Comparison of ENCODE assay signal across 8 cellular contexts in genomic region chr22:25564979-25565677, GRCh38. TPM values are rescaled to one million over a fixed set of nuclear protein-coding genes. Genes with fewer than 3 reads are reported as not detected.
DNase-seq lines count a peak whose midpoint lies in the region; ATAC-seq and TF ChIP-seq lines count a peak whose summit lies in the region.

No MANE protein-coding gene starts in this region.

- peaks cover 16 to 36% (median 24%) of the 10 kb centered on the region in 4 donors for H3K4me1 ChIP-seq in stomach

- WGBS in lower leg skin, 2 donors: 1 to 2% methylated on average over 21 to 35 of the region's 61 CpGs
- WGBS in stomach, 5 donors: 1 to 3% (median 1%) methylated on average over 14 to 61 of the region's 61 CpGs

- H3K27me3 Mint-ChIP-seq in Calu3 (ENCODE audit: unreplicated experiment) (peaks cover 37% of the 10 kb centered on the region), HFFc6 (ENCODE audit: insufficient read depth) (peaks cover 12% of the 10 kb centered on the region)
- H3K27me3 Mint-ChIP-seq in central memory CD8-positive, alpha-beta T cell: peaks cover 15% of the 10 kb centered on the region

- peaks cover 19% of the 10 kb centered on the region for H3K36me3 Mint-ChIP-seq in Calu3 (ENCODE audit: insufficient read depth, unreplicated experiment)
- no peaks in the 10 kb centered on the region; the same call in 1 of the 2 replicates for H3K36me3 Mint-ChIP-seq in HFFc6 (ENCODE audit: low read depth)
- peaks cover 4% of the 10 kb centered on the region for H3K36me3 Mint-ChIP-seq in central memory CD8-positive, alpha-beta T cell (ENCODE audit: insufficient read depth)

- DNase-seq in Calu3 (peak; percentile 39), HFFc6 (no peak), RKO (ENCODE audit: low spot score) (peak; percentile 9), lower leg skin (ENCODE audit: low spot score in 2 of 2) (peak; percentile 17 to 86), stomach (no peak), GM03348 (ENCODE audit: low spot score) (no peak)
- peak in 1 of 2 donors; percentile 8 for DNase-seq in central memory CD8-positive, alpha-beta T cell (ENCODE audit: low spot score in 2 of 2)

- TF ChIP-seq CTCF in Calu3 (IDR thresholded peaks at IDR 0.05; ENCODE audit: unreplicated experiment): no peak
- TF ChIP-seq CTCF in HFFc6 (IDR thresholded peaks at IDR 0.05): no peak
- no peak for TF ChIP-seq CTCF in lower leg skin (IDR thresholded peaks at IDR 0.05)
- TF ChIP-seq CTCF in stomach (IDR thresholded peaks at IDR 0.05): no peak

- ATAC-seq in central memory CD8-positive, alpha-beta T cell (replicated peaks; ENCODE audit: extremely low read depth, poor library complexity, severe bottlenecking): no peak
- ATAC-seq in HG03196 (IDR thresholded peaks at IDR 0.05; ENCODE audit: unreplicated experiment): no peak

- H3K4me1 Mint-ChIP-seq in Calu3 (ENCODE audit: low read depth, unreplicated experiment) (peaks cover 24% of the 10 kb centered on the region), HFFc6 (ENCODE audit: low read depth) (no peaks in the 10 kb centered on the region)
- peaks cover 19% of the 10 kb centered on the region for H3K4me1 Mint-ChIP-seq in central memory CD8-positive, alpha-beta T cell

- H3K27ac Mint-ChIP-seq in Calu3 (ENCODE audit: unreplicated experiment) (peak overlapping the region; percentile 85), HFFc6 (no peak overlapping the region)
- H3K27ac Mint-ChIP-seq in central memory CD8-positive, alpha-beta T cell (ENCODE audit: low read depth): peak overlapping the region; percentile 80

- TF ChIP-seq POLR2A in lower leg skin (IDR thresholded peaks at IDR 0.05): no peak
- no peak for TF ChIP-seq POLR2A in stomach (IDR thresholded peaks at IDR 0.05)

- H3K9me3 Mint-ChIP-seq in Calu3 (ENCODE audit: low read depth, unreplicated experiment) (no peaks in the 10 kb centered on the region), HFFc6 (0 out of 2 replicates have a peak, but pooled peaks cover 4% of the 10 kb centered on the region)
- H3K9me3 Mint-ChIP-seq in central memory CD8-positive, alpha-beta T cell: no peaks in the 10 kb centered on the region

- peak overlapping the region; percentile 33 to 78 (median 60) for H3K27ac ChIP-seq in stomach

- no peaks in the 10 kb centered on the region for H3K36me3 ChIP-seq in stomach

- H3K4me3 Mint-ChIP-seq in Calu3 (ENCODE audit: low read depth, unreplicated experiment) (peak overlapping the region; percentile 89), HFFc6 (peak overlapping the region; percentile 27)
- H3K4me3 Mint-ChIP-seq in central memory CD8-positive, alpha-beta T cell: peak overlapping the region; percentile 87

- H3K4me3 ChIP-seq in lower leg skin (ENCODE audit: low read depth, poor library complexity, severe bottlenecking) (peak overlapping the region; percentile 29), stomach (peak overlapping the region; percentile 77 to 96 (median 90))

- CTCF ChIA-PET in Calu3 (lab: Charles Lee): interaction anchor here (0.6 to 1.7 kb wide), 4 partner anchors 159 to 1844 kb away, joined by 3 read pairs; no protein-coding TSS in a partner anchor

- intact Hi-C loops in Calu3 (cut with micrococcal nuclease; ENCODE audit: unreplicated experiment): loop anchor here (5.0 kb wide), 2 partner anchors 137 to 207 kb away; no protein-coding TSS in a partner anchor
- intact Hi-C loops in lower leg skin (cut with DNase I; ENCODE audit: low total_unique reads): no loop called here
- intact Hi-C loops in stomach (cut with DNase I; ENCODE audit: low total_unique reads): no loop called here

- H3K27me3 ChIP-seq in stomach: peaks cover 0 to 38% (median 5%) of the 10 kb centered on the region in 3 donors

- TF ChIP-seq EP300 in stomach (IDR thresholded peaks at IDR 0.05): no peak

- H3K9me3 ChIP-seq in stomach: no peaks in the 10 kb centered on the region

- no TSS peak for BruUV-seq in Calu3 (replicated peaks; lab: Mats Ljungman, UMichigan)

RNA-seq across cellular contexts. Expression of gene GRK3, which starts 0.7 kb away (rescaled TPM):
- total RNA-seq in Calu3 (2022): 10.1 and 12.0 TPM in 2 replicates
- under 1 TPM in 1 of 6 experiments, not detected in 5; 0.05 TPM for total RNA-seq in HFFc6 (2021; fragmentation: NEBNext Ultra II Directional; extraction: Animal tissue kit (Norgen Biotek cat#: 25700))
- total RNA-seq in lower leg skin: 1 to 10 TPM; 4.2 to 6.9 (median 5.8) TPM
- 10 to 100 TPM in 3 of 5 donors, 1 to 10 TPM in 1, under 1 TPM in 1; 0.87 to 29.5 (median 13.0) TPM for total RNA-seq in stomach
- 1 to 10 TPM in 2 of 3 donors, under 1 TPM in 1; 0.90 to 1.9 (median 1.4) TPM for polyA plus RNA-seq in stomach

Comparison
In these comparisons a context has a peak if more than half of its experiments do, and no peak if none do; other contexts are left out.
1. DNase-seq: peak in Calu3 (single experiment), RKO (single experiment) and lower leg skin (2 of 2); none in HFFc6 (single experiment), stomach (single experiment) and GM03348 (single experiment).
2. H3K4me3 Mint-ChIP-seq: peak in every context shown above with its lines; median percentile 89 in Calu3; 87 in central memory CD8-positive, alpha-beta T cell; 27 in HFFc6.